10 cellular contexts compared by ENCODE assay signal in genomic region chr1:53368314-53369033, GRCh38. TPM values are rescaled to one million over a fixed set of nuclear protein-coding genes. Genes with fewer than 3 reads are reported as not detected.
DNase-seq lines count a peak whose midpoint lies in the region; ATAC-seq and TF ChIP-seq lines count a peak whose summit lies in the region.
"Had no signal": no experiment of that assay in that cellular context is flagged by ENCODE, and none has a peak within 500 bp of the region (broad histone marks: within the 10 kb centered on the region; RNA-seq: fewer than 3 reads in every experiment).

No MANE protein-coding gene starts in this region.

- peak overlapping the region; percentile 85 for H3K27ac Mint-ChIP-seq in activated naive CD4-positive, alpha-beta T cell treated with anti-CD3 and anti-CD28 coated beads, Interleukin-2, amount 50 U/mL, for 24 hours
- H3K27ac Mint-ChIP-seq in T-helper 17 cell, result peak overlapping the region; percentile 92
- H3K27ac Mint-ChIP-seq in type B pancreatic cell, result no peak overlapping the region

- no peaks in the 10 kb centered on the region for H3K36me3 Mint-ChIP-seq in activated naive CD4-positive, alpha-beta T cell treated with anti-CD3 and anti-CD28 coated beads, Interleukin-2, amount 50 U/mL, for 24 hours
- no peaks in the 10 kb centered on the region for H3K36me3 Mint-ChIP-seq in T-helper 17 cell (ENCODE audit: low read depth)
- H3K36me3 Mint-ChIP-seq in type B pancreatic cell, result no peaks in the 10 kb centered on the region

- ATAC-seq in T-helper 17 cell (no peak), lower lobe of right lung (no peak), GM21515 (IDR thresholded peaks at IDR 0.05; ENCODE audit: unreplicated experiment) (no peak), GM21737 (IDR thresholded peaks at IDR 0.05; ENCODE audit: unreplicated experiment) (no peak)

- H3K27me3 ChIP-seq in lower lobe of right lung (ENCODE audit: low read depth), result no peaks in the 10 kb centered on the region

- intact Hi-C loops in cardiac septum (cut with DNase I) (no loop called here), lower lobe of right lung (cut with DNase I) (no loop called here)

- H3K9me3 Mint-ChIP-seq in activated naive CD4-positive, alpha-beta T cell treated with anti-CD3 and anti-CD28 coated beads, Interleukin-2, amount 50 U/mL, for 24 hours, result no peaks in the 10 kb centered on the region
- H3K9me3 Mint-ChIP-seq in type B pancreatic cell, result no peaks in the 10 kb centered on the region

- H3K27ac ChIP-seq in lower lobe of right lung, result no peak overlapping the region
- H3K27ac ChIP-seq: dorsolateral prefrontal cortex had no signal

- H3K4me1 Mint-ChIP-seq in activated naive CD4-positive, alpha-beta T cell treated with anti-CD3 and anti-CD28 coated beads, Interleukin-2, amount 50 U/mL, for 24 hours, result peaks cover 21% of the 10 kb centered on the region
- H3K4me1 Mint-ChIP-seq in T-helper 17 cell, result peaks cover 17% of the 10 kb centered on the region
- H3K4me1 Mint-ChIP-seq in type B pancreatic cell (ENCODE audit: unreplicated experiment), result peaks cover 4% of the 10 kb centered on the region

- H3K27me3 Mint-ChIP-seq in activated naive CD4-positive, alpha-beta T cell treated with anti-CD3 and anti-CD28 coated beads, Interleukin-2, amount 50 U/mL, for 24 hours, result no peaks in the 10 kb centered on the region
- H3K27me3 Mint-ChIP-seq in T-helper 17 cell (no peaks in the 10 kb centered on the region), type B pancreatic cell (peaks cover 4% of the 10 kb centered on the region)

- no peak for DNase-seq in activated naive CD4-positive, alpha-beta T cell (lab: John Stamatoyannopoulos, UW)
- no peak for DNase-seq in T-helper 17 cell
- peak; percentile 76 for DNase-seq in cardiac septum (ENCODE audit: low spot score)
- peak; percentile 60 for DNase-seq in type B pancreatic cell (ENCODE audit: extremely low spot score, unreplicated experiment)
- no peak for DNase-seq in lower lobe of right lung
- DNase-seq: DMS53 had no signal

- TF ChIP-seq CTCF in type B pancreatic cell (conservative IDR thresholded peaks at IDR 0.05) (no peak), lower lobe of right lung (IDR thresholded peaks at IDR 0.05) (no peak)

- peak overlapping the region; percentile 87 for H3K4me3 Mint-ChIP-seq in activated naive CD4-positive, alpha-beta T cell treated with anti-CD3 and anti-CD28 coated beads, Interleukin-2, amount 50 U/mL, for 24 hours
- peak overlapping the region; percentile 91 for H3K4me3 Mint-ChIP-seq in T-helper 17 cell
- H3K4me3 Mint-ChIP-seq in type B pancreatic cell, result no peak overlapping the region

- H3K9me3 ChIP-seq in T-helper 17 cell (ENCODE audit: control insufficient read depth, low read length, poor library complexity, severe bottlenecking) (no peaks in the 10 kb centered on the region), lower lobe of right lung (no peaks in the 10 kb centered on the region)

- H3K36me3 ChIP-seq in lower lobe of right lung, result no peaks in the 10 kb centered on the region

- peaks cover 6% of the 10 kb centered on the region for H3K4me1 ChIP-seq in lower lobe of right lung

- no peak overlapping the region for H3K4me3 ChIP-seq in lower lobe of right lung

RNA-seq across cellular contexts. Expression of gene LRP8, which starts 40.6 kb away (rescaled TPM):
- total RNA-seq in T-helper 17 cell, result 10 to 100 TPM; 15.1 to 18.6 TPM
- 2.3 TPM for total RNA-seq in cardiac septum
- total RNA-seq in type B pancreatic cell (ENCODE audit: low replicate concordance), result 7.1 and 16.5 TPM in 2 replicates
- 9.2 TPM for total RNA-seq in lower lobe of right lung

Comparison
In these comparisons a context has a peak if more than half of its experiments do, and no peak if none do; other contexts are left out.
1. DNase-seq: peak in cardiac septum (single experiment) and type B pancreatic cell (single experiment); none in activated naive CD4-positive, alpha-beta T cell (0 of 4), T-helper 17 cell (0 of 3) and lower lobe of right lung (single experiment).